In genomic region chr1:230233786-230234185, GRCh38 we compare ENCODE assay signal across 23 cellular contexts.
DNase-seq lines count a peak whose midpoint lies in the region; ATAC-seq, FAIRE-seq and TF ChIP-seq lines count a peak whose summit lies in the region.
"Had no signal": no experiment of that assay in that cellular context is flagged by ENCODE, and none has a peak within 500 bp of the region (broad histone marks: within the 10 kb centered on the region; RNA-seq: fewer than 3 reads in every experiment).

No MANE protein-coding gene starts in this region.

- H3K36me3 Mint-ChIP-seq in MCF 10A (ENCODE audit: insufficient read depth, unreplicated experiment) (peaks cover 23% of the 10 kb centered on the region), astrocyte (ENCODE audit: low read depth, unreplicated experiment) (peaks cover 38% of the 10 kb centered on the region), memory B cell (peaks cover 10% of the 10 kb centered on the region)

- TF ChIP-seq POLR2A in breast epithelium (IDR thresholded peaks at IDR 0.05) = no peak

- DNase-seq in MCF 10A (ENCODE audit: unreplicated experiment) = no peak
- no peak for DNase-seq in breast epithelium (ENCODE audit: low spot score in 2 of 2)
- no peak for DNase-seq in astrocyte (ENCODE audit: low read depth)
- no peak for DNase-seq in memory B cell (ENCODE audit: low spot score in 2 of 2)
- no peak for DNase-seq in GM13976 (ENCODE audit: low spot score)
- DNase-seq in PC-9 = no peak
- DNase-seq: Caco-2; CD4-positive, CD25-positive, alpha-beta regulatory T cell; CD8-positive, alpha-beta T cell; DMS153; DND-41; H9; HFFc6 had no signal

- H3K27ac ChIP-seq in breast epithelium = no peak overlapping the region
- H3K27ac ChIP-seq in astrocyte (ENCODE audit: low read depth, low read length) = no peak overlapping the region
- H3K27ac ChIP-seq in PC-9 = no peak overlapping the region
- H3K27ac ChIP-seq: 22Rv1, BLaER1, C4-2B had no signal

- H3K4me3 Mint-ChIP-seq in MCF 10A (ENCODE audit: unreplicated experiment) (no peak overlapping the region), astrocyte (ENCODE audit: unreplicated experiment) (no peak overlapping the region), memory B cell (no peak overlapping the region)
- H3K4me3 Mint-ChIP-seq: B cell; CD4-positive, CD25-positive, alpha-beta regulatory T cell; CD8-positive, alpha-beta T cell; GM23338; H9; HFFc6 had no signal

- FAIRE-seq in astrocyte (lab: Jason Lieb, UNC) = no peak
- FAIRE-seq: A204.1, G401.6, GM12892, GM19239 had no signal

- TF ChIP-seq CTCF in MCF 10A (IDR thresholded peaks at IDR 0.05; ENCODE audit: unreplicated experiment) (no peak), breast epithelium (IDR thresholded peaks at IDR 0.05) (no peak), astrocyte (IDR thresholded peaks at IDR 0.05; ENCODE audit: insufficient read depth, low read depth, low read length) (no peak), GM13976 (IDR thresholded peaks at IDR 0.05; ENCODE audit: borderline replicate concordance, control extremely low read depth, extremely low read depth, insufficient read depth, missing control alignments) (no peak), PC-9 (conservative IDR thresholded peaks at IDR 0.05) (no peak)

- no peak overlapping the region for H3K9ac ChIP-seq in astrocyte (ENCODE audit: low read length)
- H3K9ac ChIP-seq: BLaER1 had no signal

- peaks cover 14% of the 10 kb centered on the region for H3K79me2 ChIP-seq in astrocyte (ENCODE audit: insufficient read depth, low read length)
- no peaks in the 10 kb centered on the region for H3K79me2 ChIP-seq in PC-9 (ENCODE audit: low read depth)

- no peaks in the 10 kb centered on the region for H3K9me3 ChIP-seq in breast epithelium
- H3K9me3 ChIP-seq in astrocyte (ENCODE audit: insufficient read depth, low read depth, low read length) = no peaks in the 10 kb centered on the region
- H3K9me3 ChIP-seq in PC-9 (ENCODE audit: insufficient read depth, low read depth) = no peaks in the 10 kb centered on the region
- H3K9me3 ChIP-seq: BLaER1, Caco-2 had no signal

- no peaks in the 10 kb centered on the region for H3K4me1 Mint-ChIP-seq in MCF 10A (ENCODE audit: insufficient read depth, unreplicated experiment)
- H3K4me1 Mint-ChIP-seq in astrocyte (ENCODE audit: low read depth, unreplicated experiment) = peaks cover 31% of the 10 kb centered on the region
- peaks cover 9% of the 10 kb centered on the region for H3K4me1 Mint-ChIP-seq in memory B cell

- no TSS peak for BruUV-seq in MCF 10A (replicated peaks; lab: Mats Ljungman, UMichigan)
- BruUV-seq in PC-9 (replicated peaks; lab: Mats Ljungman, UMichigan) = no TSS peak

- CTCF ChIA-PET in MCF 10A (lab: Yijun Ruan, JAX) (interaction anchor here (0.6 to 1.3 kb wide), 2 partner anchors 12 to 599 kb away, joined by 3 to 4 read pairs; no protein-coding TSS in a partner anchor), PC-9 (lab: Charles Lee) (no interaction called here)

- H3K4me2 ChIP-seq in astrocyte (ENCODE audit: low read length) (no peak overlapping the region), PC-9 (no peak overlapping the region)
- H3K4me2 ChIP-seq: BLaER1, GM23338 had no signal

- H3K4me3 ChIP-seq in breast epithelium (no peak overlapping the region), astrocyte (ENCODE audit: insufficient read depth, low read depth, low read length) (no peak overlapping the region), PC-9 (no peak overlapping the region)
- H3K4me3 ChIP-seq: BLaER1, GM23338 had no signal

- H3K9me3 Mint-ChIP-seq in MCF 10A (ENCODE audit: unreplicated experiment) (no peaks in the 10 kb centered on the region), astrocyte (ENCODE audit: unreplicated experiment) (no peaks in the 10 kb centered on the region), memory B cell (no peaks in the 10 kb centered on the region)
- H3K9me3 Mint-ChIP-seq: CD4-positive, CD25-positive, alpha-beta regulatory T cell; CD8-positive, alpha-beta T cell; HFFc6 had no signal

- peaks cover 10% of the 10 kb centered on the region; the same call in 1 of the 2 replicates for H3F3A ChIP-seq in PC-9 (ENCODE audit: insufficient read depth, low read depth)

- H3K27me3 ChIP-seq in breast epithelium = no peaks in the 10 kb centered on the region
- H3K27me3 ChIP-seq in astrocyte (ENCODE audit: insufficient read depth, low read length) = no peaks in the 10 kb centered on the region
- H3K27me3 ChIP-seq in PC-9 (ENCODE audit: insufficient read depth, low read depth) = no peaks in the 10 kb centered on the region
- H3K27me3 ChIP-seq: BLaER1 had no signal

- H2AFZ ChIP-seq in astrocyte (ENCODE audit: low read depth, low read length) (no peak overlapping the region), PC-9 (no peak overlapping the region)
- H2AFZ ChIP-seq: GM23338 had no signal

- no peaks in the 10 kb centered on the region for H3K27me3 Mint-ChIP-seq in MCF 10A (ENCODE audit: insufficient read depth, unreplicated experiment)
- no peaks in the 10 kb centered on the region for H3K27me3 Mint-ChIP-seq in astrocyte (ENCODE audit: low read depth, unreplicated experiment)
- no peaks in the 10 kb centered on the region for H3K27me3 Mint-ChIP-seq in memory B cell
- H3K27me3 Mint-ChIP-seq: B cell; CD4-positive, CD25-positive, alpha-beta regulatory T cell had no signal

- no peak for ATAC-seq in memory B cell (ENCODE audit: low read depth)
- ATAC-seq: CD8-positive, alpha-beta T cell; GM23338; HCT116 had no signal

- in situ Hi-C loops in GM13976 (cut with MboI; ENCODE audit: low sequenced_read_pairs, unreplicated experiment) = no loop called here

- intact Hi-C loops in MCF 10A (cut with micrococcal nuclease) = no loop called here
- intact Hi-C loops in breast epithelium (cut with DNase I; ENCODE audit: low total_unique reads) = no loop called here
- intact Hi-C loops in PC-9 (cut with micrococcal nuclease; ENCODE audit: unreplicated experiment) = no loop called here

- no peaks in the 10 kb centered on the region for H3K9me2 ChIP-seq in PC-9 (ENCODE audit: insufficient read depth)

- peaks cover 45% of the 10 kb centered on the region for H4K20me1 ChIP-seq in astrocyte (ENCODE audit: insufficient read depth, low read length)
- H4K20me1 ChIP-seq in PC-9 (ENCODE audit: insufficient read depth) = no peaks in the 10 kb centered on the region

- peak overlapping the region; percentile 61 for H3K27ac Mint-ChIP-seq in MCF 10A (ENCODE audit: low read depth, unreplicated experiment)
- H3K27ac Mint-ChIP-seq in astrocyte (ENCODE audit: unreplicated experiment) = peak overlapping the region; percentile 76
- peak overlapping the region; percentile 4 for H3K27ac Mint-ChIP-seq in memory B cell
- H3K27ac Mint-ChIP-seq: B cell; CD4-positive, CD25-positive, alpha-beta regulatory T cell; CD8-positive, alpha-beta T cell; GM23338; HFFc6 had no signal

- POLR2A ChIA-PET in MCF 10A (lab: Yijun Ruan, JAX) (interaction anchor here (1.9 kb wide), 1 partner anchor 14 kb away, joined by 4 read pairs; no protein-coding TSS in a partner anchor), PC-9 (lab: Charles Lee; ENCODE audit: unreplicated experiment) (no interaction called here)

- H3K4me1 ChIP-seq in breast epithelium (no peaks in the 10 kb centered on the region), astrocyte (ENCODE audit: insufficient read depth, low read length) (peaks cover 18% of the 10 kb centered on the region), PC-9 (replicated peaks; ENCODE audit: insufficient read depth) (no peaks in the 10 kb centered on the region)
- H3K4me1 ChIP-seq: Caco-2 had no signal

- no peaks in the 10 kb centered on the region for H3K36me3 ChIP-seq in breast epithelium
- peaks cover 6% of the 10 kb centered on the region for H3K36me3 ChIP-seq in astrocyte (ENCODE audit: insufficient read depth, low read length)
- 0 out of 2 replicates have a peak, but pooled peaks cover 7% of the 10 kb centered on the region for H3K36me3 ChIP-seq in PC-9 (ENCODE audit: low read depth)

Comparison
In these comparisons a context has a peak if more than half of its experiments do, and no peak if none do; other contexts are left out.
1. H3K27ac Mint-ChIP-seq: peak in every context shown above with its lines; median percentile 76 in astrocyte; 61 in MCF 10A; 4 in memory B cell.